ENCODE assay signal across 15 cellular contexts in the genomic region with DNA sequence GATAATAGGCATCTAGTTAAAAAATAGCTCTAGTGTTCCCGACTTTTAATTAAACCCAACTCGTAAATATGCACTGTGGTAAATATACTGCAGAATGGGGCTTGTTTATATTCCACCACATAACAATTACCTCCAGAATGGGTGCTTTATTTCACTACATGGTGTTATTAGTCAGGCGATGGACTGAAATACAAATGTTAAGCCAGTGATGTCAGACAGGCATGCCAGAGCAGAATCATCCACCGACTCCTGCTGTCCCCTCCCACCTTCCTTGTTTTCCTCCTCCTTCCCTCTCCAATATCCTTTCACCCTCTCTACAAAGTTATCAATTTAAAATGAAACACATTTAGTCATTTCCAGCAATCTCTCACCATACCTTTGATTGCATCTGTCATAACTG.
A peak's percentile ranks its signal among the peaks of the same experiment; 100 is the strongest.
DNase-seq lines count a peak whose midpoint lies in the region; ATAC-seq and TF ChIP-seq lines count a peak whose summit lies in the region.
"Had no signal": no experiment of that assay in that cellular context is flagged by ENCODE, and none has a peak within 500 bp of the region (broad histone marks: within the 10 kb centered on the region; RNA-seq: fewer than 3 reads in every experiment).

No MANE protein-coding gene starts in this region.

- no peak overlapping the region for H3K9ac ChIP-seq in GM23248
- H3K9ac ChIP-seq in IMR-90 (ENCODE audit: low read depth, low read length) = no peak overlapping the region
- H3K9ac ChIP-seq: BLaER1 treated with 17β-estradiol and CSF1 and Interleukin-3, amounts not matched to agents 10 nM and 100 nM had no signal

- no peak overlapping the region for H4K91ac ChIP-seq in IMR-90 (ENCODE audit: insufficient read depth, low read depth, low read length)

- no peak for TF ChIP-seq RAD21 in IMR-90 (IDR thresholded peaks at IDR 0.05; ENCODE audit: low read length)

- H3K27me3 ChIP-seq in GM23248 (replicated peaks; ENCODE audit: insufficient read depth) (no peaks in the 10 kb centered on the region), IMR-90 (ENCODE audit: control insufficient read depth, insufficient read depth, low read length) (no peaks in the 10 kb centered on the region), foreskin keratinocyte (no peaks in the 10 kb centered on the region)
- H3K27me3 ChIP-seq: BLaER1 treated with 17β-estradiol and CSF1 and Interleukin-3, amounts not matched to agents 10 nM and 100 nM had no signal

- H3K79me1 ChIP-seq in IMR-90 (ENCODE audit: low read depth in 1 of 2, low read length in 2 of 2) = no peaks in the 10 kb centered on the region

- H4K8ac ChIP-seq in IMR-90 (ENCODE audit: low read depth in 2 of 2, low read length in 2 of 2) = no peak overlapping the region

- POLR2A ChIA-PET in IMR-90 (lab: Charles Lee; ENCODE audit: unreplicated experiment) = no interaction called here

- BruUV-seq in IMR-90 (replicated peaks; lab: Mats Ljungman, UMichigan) = no TSS peak

- no peak for TF ChIP-seq POLR2A in IMR-90 (IDR thresholded peaks at IDR 0.05; ENCODE audit: low read depth, low read length)

- 52 to 58% methylated on average over 4 of the region's 4 CpGs for WGBS in GM23248 (ENCODE audit: low coverage in 1 of 2, low lambda C conversion rate in 2 of 2, missing lambda C conversion rate in 2 of 2), 2 experiments
- WGBS in IMR-90 (ENCODE audit: extremely low coverage in 2 of 2, insufficient read length in 1 of 2), 2 experiments = no CpG with 5 or more reads among the region's 4 CpGs

- H4K5ac ChIP-seq in IMR-90 (ENCODE audit: low read depth, low read length) = no peak overlapping the region

- H3K4me3 ChIP-seq in GM23248 (no peak overlapping the region), IMR-90 (ENCODE audit: insufficient read depth, low read depth, low read length) (no peak overlapping the region)
- H3K4me3 ChIP-seq: BLaER1 treated with 17β-estradiol and CSF1 and Interleukin-3, amounts not matched to agents 10 nM and 100 nM; GM12878; HAP-1 had no signal

- no peak overlapping the region for H3K18ac ChIP-seq in IMR-90 (ENCODE audit: low read depth, low read length)

- no peak overlapping the region for H2BK15ac ChIP-seq in IMR-90 (ENCODE audit: low read depth, low read length)

- H3K4me2 ChIP-seq in GM23248 (ENCODE audit: unreplicated experiment) = no peak overlapping the region
- H3K4me2 ChIP-seq in IMR-90 (ENCODE audit: low read depth, low read length) = no peak overlapping the region
- H3K4me2 ChIP-seq: BLaER1 treated with 17β-estradiol and CSF1 and Interleukin-3, amounts not matched to agents 10 nM and 100 nM had no signal

- DNase-seq in GM23248 = peak; percentile 49
- DNase-seq in IMR-90 = peak; percentile 31
- peak; percentile 18 to 37 for DNase-seq in foreskin keratinocyte
- DNase-seq in renal cortical epithelial cell (ENCODE audit: low read depth) = peak; percentile 26
- DNase-seq in effector CD4-positive, alpha-beta T cell = no peak
- no peak for DNase-seq in hepatic stellate cell (ENCODE audit: low spot score)
- DNase-seq: ACHN; Calu3; CD4-positive, CD25-positive, alpha-beta regulatory T cell; DMS 273 treated with DMSO at 0.1 percent for 48 hours; KG1 had no signal

- H3K79me2 ChIP-seq in GM23248 (ENCODE audit: insufficient read depth) = no peaks in the 10 kb centered on the region

- no peak overlapping the region for H2BK20ac ChIP-seq in IMR-90 (ENCODE audit: low read depth, low read length)

- no peak overlapping the region for H3K23ac ChIP-seq in IMR-90 (ENCODE audit: low read depth, low read length)

- CTCF ChIA-PET in IMR-90 (lab: Yijun Ruan, JAX) = interaction anchor here (0.6 kb wide), 1 partner anchor 87 kb away, joined by 3 read pairs; no protein-coding TSS in a partner anchor

- H3K9me1 ChIP-seq in IMR-90 (ENCODE audit: insufficient read depth, low read length) = peaks cover 8% of the 10 kb centered on the region

- no peak overlapping the region for H3K4ac ChIP-seq in IMR-90 (ENCODE audit: low read depth, low read length)

- H3K9me2 ChIP-seq in GM23248 (ENCODE audit: insufficient read depth) = no peaks in the 10 kb centered on the region

- H2BK5ac ChIP-seq in IMR-90 (ENCODE audit: low read depth, low read length, poor library complexity, severe bottlenecking) = no peak overlapping the region

- H3K14ac ChIP-seq in IMR-90 (replicated peaks; ENCODE audit: low read depth, low read length) = no peak overlapping the region

- H4K20me1 ChIP-seq in GM23248 (ENCODE audit: insufficient read depth) = no peaks in the 10 kb centered on the region
- no peaks in the 10 kb centered on the region for H4K20me1 ChIP-seq in IMR-90 (ENCODE audit: insufficient read depth, low read length)
- H4K20me1 ChIP-seq: BLaER1 treated with 17β-estradiol and CSF1 and Interleukin-3, amounts not matched to agents 10 nM and 100 nM had no signal

- H3K9me3 ChIP-seq in GM23248 (ENCODE audit: low read depth) (no peaks in the 10 kb centered on the region), IMR-90 (ENCODE audit: control insufficient read depth, insufficient read depth, low read length) (no peaks in the 10 kb centered on the region)
- H3K9me3 ChIP-seq: BLaER1 treated with 17β-estradiol and CSF1 and Interleukin-3, amounts not matched to agents 10 nM and 100 nM; HAP-1 had no signal

- H2AFZ ChIP-seq in GM23248 = no peak overlapping the region
- no peak overlapping the region for H2AFZ ChIP-seq in IMR-90 (replicated peaks; ENCODE audit: low read length, poor library complexity)

- H3K27ac ChIP-seq in GM23248 = no peak overlapping the region
- H3K27ac ChIP-seq in IMR-90 (ENCODE audit: insufficient read depth, low read length) = no peak overlapping the region
- H3K27ac ChIP-seq in foreskin keratinocyte = no peak overlapping the region
- H3K27ac ChIP-seq: BLaER1 treated with 17β-estradiol and CSF1 and Interleukin-3, amounts not matched to agents 10 nM and 100 nM had no signal

- dilution Hi-C loops in IMR-90 (cut with HindIII; ENCODE audit: low sequenced_read_pairs, unreplicated experiment) = no loop called here

- H2AK9ac ChIP-seq in IMR-90 (replicated peaks; ENCODE audit: low read depth, low read length, poor library complexity) = no peak overlapping the region

- in situ Hi-C loops in GM23248 (cut with MboI) = no loop called here
- in situ Hi-C loops in IMR-90 (cut with MboI; ENCODE audit: low sequenced_read_pairs) = no loop called here

- no peak for ATAC-seq in IMR-90 (ENCODE audit: low read depth)
- peak; percentile 60 for ATAC-seq in foreskin keratinocyte
- no peak for ATAC-seq in GM19467 (IDR thresholded peaks at IDR 0.05; ENCODE audit: unreplicated experiment)
- ATAC-seq: GM12878 had no signal

- H3K56ac ChIP-seq in IMR-90 (ENCODE audit: extremely low read depth, insufficient read depth, low read length) = no peak overlapping the region

- peaks cover 33% of the 10 kb centered on the region for H3F3A ChIP-seq in GM23248 (ENCODE audit: insufficient read depth)

- H3K36me3 ChIP-seq in GM23248 (ENCODE audit: low read depth) = no peaks in the 10 kb centered on the region
- no peaks in the 10 kb centered on the region for H3K36me3 ChIP-seq in IMR-90 (ENCODE audit: control insufficient read depth, insufficient read depth, low read length)
- H3K36me3 ChIP-seq: BLaER1 treated with 17β-estradiol and CSF1 and Interleukin-3, amounts not matched to agents 10 nM and 100 nM; HAP-1 had no signal

- intact Hi-C loops in IMR-90 (cut with micrococcal nuclease) = loop anchor here (10.0 kb wide), 1 partner anchor 581 kb away; no protein-coding TSS in a partner anchor

- peaks cover 35% of the 10 kb centered on the region for H3K4me1 ChIP-seq in GM23248 (ENCODE audit: insufficient read depth)
- H3K4me1 ChIP-seq in IMR-90 (ENCODE audit: control insufficient read depth, insufficient read depth, low read length) = peaks cover 6% of the 10 kb centered on the region
- no peaks in the 10 kb centered on the region for H3K4me1 ChIP-seq in foreskin keratinocyte
- H3K4me1 ChIP-seq: HAP-1 had no signal

- H2BK120ac ChIP-seq in IMR-90 (ENCODE audit: low read depth, low read length) = no peak overlapping the region

- no peak for TF ChIP-seq CTCF in IMR-90 (conservative IDR thresholded peaks at IDR 0.05; ENCODE audit: low read depth, low read length)
- TF ChIP-seq CTCF in foreskin keratinocyte (conservative IDR thresholded peaks at IDR 0.05) = no peak

- no peak overlapping the region for H2AK5ac ChIP-seq in IMR-90 (ENCODE audit: low read depth, low read length)

TF ChIP-seq in IMR-90, 13 proteins besides CTCF, POLR2A, EP300 and RAD21:
- TF ChIP-seq RFX5 (IDR thresholded peaks at IDR 0.05; ENCODE audit: low read depth, low read length) (no peak), SMC3 (IDR thresholded peaks at IDR 0.05; ENCODE audit: low read depth, low read length) (no peak), MAZ (IDR thresholded peaks at IDR 0.05; ENCODE audit: borderline replicate concordance, low read depth, low read length) (no peak), NFE2L2 (IDR thresholded peaks at IDR 0.05; ENCODE audit: low read depth, low read length) (no peak)
- TF ChIP-seq, protein P1, sequence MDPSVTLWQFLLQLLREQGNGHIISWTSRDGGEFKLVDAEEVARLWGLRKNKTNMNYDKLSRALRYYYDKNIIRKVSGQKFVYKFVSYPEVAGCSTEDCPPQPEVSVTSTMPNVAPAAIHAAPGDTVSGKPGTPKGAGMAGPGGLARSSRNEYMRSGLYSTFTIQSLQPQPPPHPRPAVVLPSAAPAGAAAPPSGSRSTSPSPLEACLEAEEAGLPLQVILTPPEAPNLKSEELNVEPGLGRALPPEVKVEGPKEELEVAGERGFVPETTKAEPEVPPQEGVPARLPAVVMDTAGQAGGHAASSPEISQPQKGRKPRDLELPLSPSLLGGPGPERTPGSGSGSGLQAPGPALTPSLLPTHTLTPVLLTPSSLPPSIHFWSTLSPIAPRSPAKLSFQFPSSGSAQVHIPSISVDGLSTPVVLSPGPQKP (IDR thresholded peaks at IDR 0.05; ENCODE audit: borderline replicate concordance, low read depth, low read length) = no peak

Comparison
In these comparisons a context has a peak if more than half of its experiments do, and no peak if none do; other contexts are left out.
1. DNase-seq: peak in GM23248 (single experiment), IMR-90 (single experiment), foreskin keratinocyte (2 of 2) and renal cortical epithelial cell (single experiment); none in effector CD4-positive, alpha-beta T cell (single experiment) and hepatic stellate cell (single experiment).